Comparison of ENCODE assay signal across 16 cellular contexts in genomic region chr2:101617188-101617587, GRCh38.
DNase-seq lines count a peak whose midpoint lies in the region; ATAC-seq and TF ChIP-seq lines count a peak whose summit lies in the region.
"Had no signal": no experiment of that assay in that cellular context is flagged by ENCODE, and none has a peak within 500 bp of the region (broad histone marks: within the 10 kb centered on the region; RNA-seq: fewer than 3 reads in every experiment).

No MANE protein-coding gene starts in this region.

- H3K4me1 Mint-ChIP-seq in chondrocyte (ENCODE audit: low read depth) (peaks cover 24% of the 10 kb centered on the region), nephron progenitor cell (peaks cover 34% of the 10 kb centered on the region)

- intact Hi-C loops in heart left ventricle (cut with DNase I) (no loop called here), left colon (cut with DNase I, micrococcal nuclease) (no loop called here), prostate gland (cut with DNase I) (no loop called here)

- H3K36me3 Mint-ChIP-seq in chondrocyte (ENCODE audit: low read depth) = no peaks in the 10 kb centered on the region
- no peaks in the 10 kb centered on the region for H3K36me3 Mint-ChIP-seq in nephron progenitor cell (ENCODE audit: low read depth)

- peak overlapping the region; percentile 66 for H3K27ac Mint-ChIP-seq in chondrocyte (ENCODE audit: unreplicated experiment)
- peak overlapping the region; percentile 12 for H3K27ac Mint-ChIP-seq in nephron progenitor cell
- H3K27ac Mint-ChIP-seq: activated T-helper 2 cell treated with anti-CD3 and anti-CD28 coated beads, Interferon-gamma antibody, Interleukin-2, Interleukin-4, amounts not matched to agents 10 μg/mL and 5 μg/mL and 100 μg/mL, durations not matched to agents 14 hours and 24 hours and 36 hours; dendritic cell treated with granulocyte-macrophage colony-stimulating factor and Interleukin-4, amounts not matched to agents 40 ng/mL and 50 ng/mL, for 4 days had no signal

- H3K27me3 Mint-ChIP-seq in chondrocyte (ENCODE audit: low read depth) = no peaks in the 10 kb centered on the region
- peaks cover 18% of the 10 kb centered on the region for H3K27me3 Mint-ChIP-seq in nephron progenitor cell (ENCODE audit: low read depth, poor library complexity)

- H3K27me3 ChIP-seq in BLaER1 (no peaks in the 10 kb centered on the region), heart left ventricle (peaks cover 0 to 18% (median 0%) of the 10 kb centered on the region in 9 donors), prostate gland (replicated peaks; ENCODE audit: insufficient read depth) (no peaks in the 10 kb centered on the region)
- H3K27me3 ChIP-seq: sigmoid colon, uterus had no signal

- H3K9ac ChIP-seq in BLaER1 = no peak overlapping the region

- peak overlapping the region; percentile 38; the same call in 1 of the 2 replicates for H3K4me2 ChIP-seq in BLaER1

- H3K9me3 ChIP-seq in BLaER1 (no peaks in the 10 kb centered on the region), heart left ventricle (no peaks in the 10 kb centered on the region), prostate gland (no peaks in the 10 kb centered on the region)
- H3K9me3 ChIP-seq: sigmoid colon, uterus had no signal

- H3K4me3 Mint-ChIP-seq in chondrocyte (ENCODE audit: unreplicated experiment) (no peak overlapping the region), nephron progenitor cell (no peak overlapping the region)
- H3K4me3 Mint-ChIP-seq: dendritic cell treated with granulocyte-macrophage colony-stimulating factor and Interleukin-4, amounts not matched to agents 40 ng/mL and 50 ng/mL, for 4 days had no signal

- H3K36me3 ChIP-seq in BLaER1 = no peaks in the 10 kb centered on the region
- no peaks in the 10 kb centered on the region for H3K36me3 ChIP-seq in heart left ventricle
- H3K36me3 ChIP-seq in prostate gland = no peaks in the 10 kb centered on the region
- H3K36me3 ChIP-seq: sigmoid colon, uterus had no signal

- DNase-seq in MV-4-11 (lab: John Stamatoyannopoulos, UW) (peak; percentile 39), chondrocyte (ENCODE audit: low spot score) (no peak), nephron progenitor cell (no peak), heart left ventricle (no peak), left colon (no peak), prostate gland (ENCODE audit: low spot score) (no peak)
- DNase-seq: activated CD4-positive, alpha-beta T cell treated with anti-CD3 and anti-CD28 coated beads for 4 hours; head of caudate nucleus; NCI-H526; sigmoid colon; uterus had no signal

- no peaks in the 10 kb centered on the region for H3K9me3 Mint-ChIP-seq in chondrocyte (ENCODE audit: low read depth)
- H3K9me3 Mint-ChIP-seq in nephron progenitor cell = no peaks in the 10 kb centered on the region
- H3K9me3 Mint-ChIP-seq: activated T-helper 2 cell treated with anti-CD3 and anti-CD28 coated beads, Interferon-gamma antibody, Interleukin-2, Interleukin-4, amounts not matched to agents 10 μg/mL and 5 μg/mL and 100 μg/mL, durations not matched to agents 14 hours and 24 hours and 36 hours; dendritic cell treated with granulocyte-macrophage colony-stimulating factor and Interleukin-4, amounts not matched to agents 40 ng/mL and 50 ng/mL, for 4 days had no signal

- peaks cover 12% of the 10 kb centered on the region for H3K4me1 ChIP-seq in BLaER1
- peaks cover 0 to 14% (median 0%) of the 10 kb centered on the region in 12 donors for H3K4me1 ChIP-seq in heart left ventricle
- H3K4me1 ChIP-seq in prostate gland (replicated peaks) = no peaks in the 10 kb centered on the region
- H3K4me1 ChIP-seq: uterus had no signal

- no peak for TF ChIP-seq POLR2A in heart left ventricle (IDR thresholded peaks at IDR 0.05)
- TF ChIP-seq POLR2A in prostate gland (IDR thresholded peaks at IDR 0.05) = no peak

- 89 to 96% (median 90%) methylated on average over 8 of the region's 8 CpGs for WGBS in heart left ventricle, 4 donors
- WGBS in prostate gland = 89% methylated on average over 8 of the region's 8 CpGs

- no peaks in the 10 kb centered on the region for H4K20me1 ChIP-seq in BLaER1

- no peak overlapping the region for H3K27ac ChIP-seq in BLaER1
- H3K27ac ChIP-seq in heart left ventricle = no peak overlapping the region
- no peak overlapping the region for H3K27ac ChIP-seq in prostate gland
- H3K27ac ChIP-seq: sigmoid colon, SK-N-MC, uterus had no signal

- no peak for ATAC-seq in heart left ventricle
- no peak for ATAC-seq in left colon
- ATAC-seq in HG03175 (IDR thresholded peaks at IDR 0.05; ENCODE audit: unreplicated experiment) = no peak

- no peak for TF ChIP-seq CTCF in chondrocyte (IDR thresholded peaks at IDR 0.05)
- no peak for TF ChIP-seq CTCF in nephron progenitor cell (IDR thresholded peaks at IDR 0.05)
- TF ChIP-seq CTCF in heart left ventricle (IDR thresholded peaks at IDR 0.05) = no peak
- TF ChIP-seq CTCF in prostate gland (IDR thresholded peaks at IDR 0.05) = no peak

- no peak overlapping the region for H3K4me3 ChIP-seq in BLaER1
- H3K4me3 ChIP-seq in heart left ventricle = no peak overlapping the region
- H3K4me3 ChIP-seq in prostate gland = no peak overlapping the region
- H3K4me3 ChIP-seq: sigmoid colon, SK-N-MC, uterus had no signal
